ENCODE assay signal across 13 cellular contexts in the genomic region with DNA sequence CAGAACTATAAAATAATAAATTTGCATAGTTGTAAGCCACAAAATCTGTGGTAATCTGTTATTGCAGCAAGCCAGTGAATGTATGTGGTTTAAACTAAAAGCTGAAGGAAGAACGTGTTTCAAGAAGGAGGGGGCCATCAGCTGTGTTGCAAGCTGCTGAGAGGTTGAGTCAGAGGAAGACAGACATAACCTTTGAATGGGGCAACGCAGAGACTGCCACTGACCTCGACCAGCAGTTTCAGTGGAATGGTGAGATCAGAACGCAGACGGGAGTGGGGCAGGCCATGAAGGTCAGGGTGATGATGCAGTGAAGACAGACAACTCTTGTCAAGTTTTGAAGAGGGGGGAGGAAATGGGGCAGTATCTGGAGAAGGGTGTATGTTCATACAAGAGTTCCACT. TPM values are rescaled to one million over a fixed set of nuclear protein-coding genes. Genes with fewer than 3 reads are reported as not detected.
DNase-seq lines count a peak whose midpoint lies in the region; ATAC-seq and TF ChIP-seq lines count a peak whose summit lies in the region.
"Had no signal": no experiment of that assay in that cellular context is flagged by ENCODE, and none has a peak within 500 bp of the region (broad histone marks: within the 10 kb centered on the region; RNA-seq: fewer than 3 reads in every experiment).

No MANE protein-coding gene starts in this region.

- H3K4me1 Mint-ChIP-seq in activated CD8-positive, alpha-beta T cell treated with anti-CD3 and anti-CD28 coated beads for 36 hours (ENCODE audit: low read depth) = peaks cover 13% of the 10 kb centered on the region
- H3K4me1 Mint-ChIP-seq: central memory CD8-positive, alpha-beta T cell; immature natural killer cell had no signal

- intact Hi-C loops in activated CD8-positive, alpha-beta T cell treated with anti-CD3 and anti-CD28 coated beads for 36 hours (cut with micrococcal nuclease) = no loop called here
- intact Hi-C loops in upper lobe of right lung (cut with DNase I) = no loop called here

- H3K4me1 ChIP-seq in foreskin keratinocyte (peaks cover 7% of the 10 kb centered on the region), upper lobe of right lung (no peaks in the 10 kb centered on the region)
- H3K4me1 ChIP-seq: thyroid gland had no signal

- no peaks in the 10 kb centered on the region for H3K36me3 Mint-ChIP-seq in activated CD8-positive, alpha-beta T cell treated with anti-CD3 and anti-CD28 coated beads for 36 hours (ENCODE audit: low read depth)
- H3K36me3 Mint-ChIP-seq: immature natural killer cell had no signal

- H3K27ac Mint-ChIP-seq in activated CD8-positive, alpha-beta T cell treated with anti-CD3 and anti-CD28 coated beads for 36 hours = peak overlapping the region; percentile 11
- H3K27ac Mint-ChIP-seq: immature natural killer cell had no signal

- H3K9me3 Mint-ChIP-seq in activated CD8-positive, alpha-beta T cell treated with anti-CD3 and anti-CD28 coated beads for 36 hours = peaks cover under 1% of the 10 kb centered on the region
- H3K9me3 Mint-ChIP-seq: central memory CD8-positive, alpha-beta T cell had no signal

- no peak overlapping the region for H3K4me3 ChIP-seq in upper lobe of right lung
- no peak overlapping the region for H3K4me3 ChIP-seq in WERI-Rb-1 (ENCODE audit: low read depth, low read length)
- H3K4me3 ChIP-seq: thyroid gland had no signal

- no peak overlapping the region for H3K27ac ChIP-seq in foreskin keratinocyte
- H3K27ac ChIP-seq in upper lobe of right lung = no peak overlapping the region
- no peak overlapping the region for H3K27ac ChIP-seq in WERI-Rb-1
- H3K27ac ChIP-seq: thyroid gland had no signal

- no peak overlapping the region for H3K4me3 Mint-ChIP-seq in activated CD8-positive, alpha-beta T cell treated with anti-CD3 and anti-CD28 coated beads for 36 hours
- H3K4me3 Mint-ChIP-seq: central memory CD8-positive, alpha-beta T cell; immature natural killer cell had no signal

- ATAC-seq in activated CD8-positive, alpha-beta T cell treated with anti-CD3 and anti-CD28 coated beads for 36 hours = peak; percentile 97
- ATAC-seq in foreskin keratinocyte = no peak
- peak; percentile 81 for ATAC-seq in upper lobe of right lung

- TF ChIP-seq CTCF in activated CD8-positive, alpha-beta T cell treated with anti-CD3 and anti-CD28 coated beads for 36 hours (IDR thresholded peaks at IDR 0.05) = no peak
- TF ChIP-seq CTCF in foreskin keratinocyte (conservative IDR thresholded peaks at IDR 0.05) (no peak), upper lobe of right lung (IDR thresholded peaks at IDR 0.05) (no peak), WERI-Rb-1 (IDR thresholded peaks at IDR 0.05; ENCODE audit: low read depth, low read length) (no peak)

- H3K36me3 ChIP-seq in upper lobe of right lung (no peaks in the 10 kb centered on the region), WERI-Rb-1 (no peaks in the 10 kb centered on the region)
- H3K36me3 ChIP-seq: thyroid gland had no signal

- H3K27me3 Mint-ChIP-seq in activated CD8-positive, alpha-beta T cell treated with anti-CD3 and anti-CD28 coated beads for 36 hours = peaks cover 16% of the 10 kb centered on the region

- POLR2A ChIA-PET in activated CD8-positive, alpha-beta T cell treated with anti-CD3 and anti-CD28 coated beads for 36 hours (lab: Charles Lee) = interaction anchor here (0.6 kb wide), 1 partner anchor 11 kb away, joined by 3 read pairs; no protein-coding TSS in a partner anchor

- CTCF ChIA-PET in activated CD8-positive, alpha-beta T cell treated with anti-CD3 and anti-CD28 coated beads for 36 hours (lab: Charles Lee) = no interaction called here

- H3K27me3 ChIP-seq in foreskin keratinocyte (no peaks in the 10 kb centered on the region), upper lobe of right lung (no peaks in the 10 kb centered on the region), WERI-Rb-1 (ENCODE audit: insufficient read depth, low read depth, severe bottlenecking) (no peaks in the 10 kb centered on the region)
- H3K27me3 ChIP-seq: thyroid gland had no signal

- no peaks in the 10 kb centered on the region for H3K9me3 ChIP-seq in upper lobe of right lung
- H3K9me3 ChIP-seq in WERI-Rb-1 (ENCODE audit: severe bottlenecking) = no peaks in the 10 kb centered on the region
- H3K9me3 ChIP-seq: thyroid gland had no signal

- peak; percentile 19 for DNase-seq in stimulated activated CD4-positive, alpha-beta T cell treated with anti-CD3 and anti-CD28 coated beads, Interleukin-15, amount 100 ng/mL, for 24 hours
- DNase-seq in stimulated activated CD4-positive, alpha-beta T cell treated with anti-CD3 and anti-CD28 coated beads, Interleukin-12 subunit alpha, Interleukin-12 subunit beta, amount 100 ng/mL, for 4 hours = no peak
- peak; percentile 75 for DNase-seq in activated CD8-positive, alpha-beta T cell treated with anti-CD3 and anti-CD28 coated beads for 36 hours
- DNase-seq in foreskin keratinocyte (peak; percentile 68 to 70), upper lobe of right lung (no peak), putamen (ENCODE audit: low spot score) (no peak), DMS53 treated with DMSO at 0.1 percent for 48 hours (lab: John Stamatoyannopoulos, UW; ENCODE audit: unreplicated experiment) (no peak), WERI-Rb-1 (no peak)
- DNase-seq: immature natural killer cell, NCI-H187 treated with DMSO at 0.1 percent for 48 hours, right cardiac atrium, thyroid gland had no signal

RNA-seq across cellular contexts. Expression of gene QSOX1, which starts 23.2 kb away (rescaled TPM):
- total RNA-seq in activated CD8-positive, alpha-beta T cell treated with anti-CD3 and anti-CD28 coated beads for 36 hours = 10 to 100 TPM; 32.2 to 33.9 TPM
- total RNA-seq in foreskin keratinocyte = 92.7 and 93.7 TPM in 2 replicates
- polyA plus RNA-seq in foreskin keratinocyte = 103 and 107 TPM in 2 replicates
- total RNA-seq in upper lobe of right lung = 275 TPM

Comparison
In these comparisons a context has a peak if more than half of its experiments do, and no peak if none do; other contexts are left out.
1. DNase-seq: peak in stimulated activated CD4-positive, alpha-beta T cell treated with anti-CD3 and anti-CD28 coated beads, Interleukin-15, amount 100 ng/mL, for 24 hours (single experiment), activated CD8-positive, alpha-beta T cell treated with anti-CD3 and anti-CD28 coated beads for 36 hours (single experiment) and foreskin keratinocyte (2 of 2); none in stimulated activated CD4-positive, alpha-beta T cell treated with anti-CD3 and anti-CD28 coated beads, Interleukin-12 subunit alpha, Interleukin-12 subunit beta, amount 100 ng/mL, for 4 hours (single experiment), upper lobe of right lung (single experiment), putamen (single experiment), DMS53 treated with DMSO at 0.1 percent for 48 hours (single experiment) and WERI-Rb-1 (single experiment).